Comparison of ENCODE assay signal across 1 cellular context in genomic region chr11:33730716-33731115, GRCh38.
TF ChIP-seq lines count a peak whose summit lies in the region.

No MANE protein-coding gene starts in this region.

TF ChIP-seq in endothelial cell of umbilical vein, 7 proteins besides CTCF, POLR2A, EP300 and RAD21:
- TF ChIP-seq JUN (IDR thresholded peaks at IDR 0.05; ENCODE audit: borderline replicate concordance, insufficient read depth, insufficient read length, low read depth), result no peak
